In genomic region chr2:106257830-106258229, GRCh38 we compare ENCODE assay signal across 35 cellular contexts.
"Had no signal": no experiment of that assay in that cellular context is flagged by ENCODE, and none has a peak within 500 bp of the region (broad histone marks: within the 10 kb centered on the region; RNA-seq: fewer than 3 reads in every experiment).

No MANE protein-coding gene starts in this region.

- DNase-seq: Karpas-422, Kasumi-1, MM.1S, MV-4-11, NCI-H1048, NCI-H1092, NCI-H1092 treated with DMSO at 0.1 percent for 48 hours, NCI-H1105, NCI-H1105 treated with DMSO at 0.1 percent for 48 hours, NCI-H1417, NCI-H1417 treated with DMSO at 0.1 percent for 48 hours, NCI-H1436, NCI-H1436 treated with DMSO at 0.1 percent for 48 hours, NCI-H146, NCI-H1694, NCI-H1694 treated with DMSO at 0.1 percent for 48 hours, NCI-H187, NCI-H187 treated with DMSO at 0.1 percent for 48 hours, NCI-H1930, NCI-H2029, NCI-H2029 treated with DMSO at 0.1 percent for 48 hours, NCI-H2081, NCI-H2081 treated with DMSO at 0.1 percent for 48 hours, NCI-H2107, NCI-H2171, NCI-H2171 treated with DMSO at 0.1 percent for 48 hours, NCI-H2227 treated with DMSO at 0.1 percent for 48 hours, NCI-H226, NCI-H345, NCI-H446, NCI-H446 treated with DMSO at 0.1 percent for 48 hours, NCI-H510A, NCI-H510A treated with DMSO at 0.1 percent for 48 hours, NCI-H524 had no signal

- H3K27ac ChIP-seq: KMS-11 had no signal
